ENCODE assay signal across 1 cellular context in genomic region chr1:42369471-42369870, GRCh38.
TF ChIP-seq lines count a peak whose summit lies in the region.

No MANE protein-coding gene starts in this region.

TF ChIP-seq in GM23338, 12 proteins besides CTCF, POLR2A, EP300 and RAD21 (continued from another document):
- no peak for TF ChIP-seq ZNF462 (CRISPR knock-in tag; IDR thresholded peaks at IDR 0.05)
- TF ChIP-seq EZH2 (IDR thresholded peaks at IDR 0.05; ENCODE audit: low read depth, unreplicated experiment) = no peak
- no peak for TF ChIP-seq NANOG (IDR thresholded peaks at IDR 0.05; ENCODE audit: borderline replicate concordance)
